ENCODE assay signal across 12 cellular contexts in genomic region chr2:43526994-43527393, GRCh38.
"Had no signal": no experiment of that assay in that cellular context is flagged by ENCODE, and none has a peak within 500 bp of the region (broad histone marks: within the 10 kb centered on the region; RNA-seq: fewer than 3 reads in every experiment).

No MANE protein-coding gene starts in this region.

- ATAC-seq: activated naive CD8-positive, alpha-beta T cell treated with anti-CD3 and anti-CD28 coated beads, Interleukin-2, amount 50 U/mL, for 24 hours; left cardiac atrium had no signal

- H3K27me3 Mint-ChIP-seq: activated CD4-positive, alpha-beta memory T cell treated with anti-CD3 and anti-CD28 coated beads for 36 hours; activated naive CD8-positive, alpha-beta T cell treated with anti-CD3 and anti-CD28 coated beads, Interleukin-2, amount 50 U/mL, for 24 hours; memory B cell; type B pancreatic cell had no signal

- DNase-seq: activated CD4-positive, alpha-beta memory T cell treated with anti-CD3 and anti-CD28 coated beads for 36 hours; activated CD4-positive, alpha-beta T cell treated with anti-CD3 and anti-CD28 coated beads for 1 hour; activated naive CD8-positive, alpha-beta T cell treated with anti-CD3 and anti-CD28 coated beads, Interleukin-2, amount 50 U/mL, for 24 hours; caudate nucleus; effector memory CD4-positive, alpha-beta T cell; left cardiac atrium; stimulated activated CD4-positive, alpha-beta T cell treated with anti-CD3 and anti-CD28 coated beads, Interleukin-4, amount 100 ng/mL, for 4 hours; SW 1271 had no signal

- H3K27ac Mint-ChIP-seq: activated CD4-positive, alpha-beta memory T cell treated with anti-CD3 and anti-CD28 coated beads for 36 hours; activated naive CD8-positive, alpha-beta T cell treated with anti-CD3 and anti-CD28 coated beads, Interleukin-2, amount 50 U/mL, for 24 hours; memory B cell; T-helper 2 cell treated with Interferon-gamma antibody and Interleukin-4, amounts not matched to agents 5 μg/mL and 100 μg/mL, for 36 hours; type B pancreatic cell had no signal

- H3K4me3 Mint-ChIP-seq: activated CD4-positive, alpha-beta memory T cell treated with anti-CD3 and anti-CD28 coated beads for 36 hours; activated naive CD8-positive, alpha-beta T cell treated with anti-CD3 and anti-CD28 coated beads, Interleukin-2, amount 50 U/mL, for 24 hours; memory B cell; T-helper 2 cell treated with Interferon-gamma antibody and Interleukin-4, amounts not matched to agents 5 μg/mL and 100 μg/mL, for 36 hours; type B pancreatic cell had no signal

- H3K27me3 ChIP-seq: SJSA1 had no signal

- H3K4me3 ChIP-seq: SJSA1 had no signal

- H3K4me1 Mint-ChIP-seq: activated naive CD8-positive, alpha-beta T cell treated with anti-CD3 and anti-CD28 coated beads, Interleukin-2, amount 50 U/mL, for 24 hours had no signal

- H3K27ac ChIP-seq: SJSA1 had no signal
